In the genomic region with DNA sequence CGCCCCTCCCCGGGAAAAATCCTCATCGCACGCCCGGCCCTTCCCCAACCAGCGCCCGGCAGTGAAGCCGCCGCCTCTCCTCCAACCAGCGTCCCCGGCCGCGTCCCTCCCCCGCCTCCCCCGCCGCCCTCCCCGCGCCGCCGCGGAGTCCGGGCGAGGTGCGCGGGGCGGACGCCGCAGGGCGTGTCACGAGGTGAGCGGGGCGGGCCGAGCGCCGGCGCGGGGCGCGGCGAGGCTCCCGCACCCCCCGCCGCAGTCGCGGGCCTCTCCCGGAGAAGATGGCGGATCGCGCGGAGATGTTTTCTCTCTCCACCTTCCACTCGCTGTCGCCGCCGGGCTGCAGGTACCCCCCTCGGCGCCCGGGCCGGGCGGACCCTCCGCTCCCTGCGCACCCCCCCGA, we compare ENCODE assay signal across 8 cellular contexts. TPM values are rescaled to one million over a fixed set of nuclear protein-coding genes. Genes with fewer than 3 reads are reported as not detected.
A peak's percentile ranks its signal among the peaks of the same experiment; 100 is the strongest.
DNase-seq lines count a peak whose midpoint lies in the region; ATAC-seq, FAIRE-seq and TF ChIP-seq lines count a peak whose summit lies in the region.

TSS of gene MAPK8IP2 (plus strand) at position 253 of the 400 bp plus-strand sequence. CDS start at position 279, 26 bp downstream.

- peaks cover 44% of the 10 kb centered on the region for H3K27me3 Mint-ChIP-seq in activated CD4-positive, alpha-beta T cell treated with anti-CD3 and anti-CD28 coated beads, Interleukin-2, amount 10 ng/mL, durations not matched to agents 24 days and 14 days

- no peak for TF ChIP-seq CTCF in VCaP (conservative IDR thresholded peaks at IDR 0.05)
- no peak for TF ChIP-seq CTCF in heart left ventricle (IDR thresholded peaks at IDR 0.05)

- H3K9me3 ChIP-seq in heart left ventricle, result no peaks in the 10 kb centered on the region
- H3K9me3 ChIP-seq in small intestine (ENCODE audit: control insufficient read depth, low read depth), result no peaks in the 10 kb centered on the region

- peaks cover 17 to 71% (median 55%) of the 10 kb centered on the region in 9 donors for H3K27me3 ChIP-seq in heart left ventricle
- peaks cover 18 to 25% of the 10 kb centered on the region in 2 donors for H3K27me3 ChIP-seq in small intestine (ENCODE audit: control insufficient read depth in 2 of 2, insufficient read depth in 2 of 2, low read length in 2 of 2)

- H3K4me1 ChIP-seq in heart left ventricle, result peaks cover 0 to 26% (median 0%) of the 10 kb centered on the region in 12 donors
- no peaks in the 10 kb centered on the region for H3K4me1 ChIP-seq in small intestine (ENCODE audit: control insufficient read depth in 2 of 2, insufficient read depth in 1 of 2, low read depth in 1 of 2, low read length in 1 of 2)

- H3K9me3 Mint-ChIP-seq in activated CD4-positive, alpha-beta T cell treated with anti-CD3 and anti-CD28 coated beads, Interleukin-2, amount 10 ng/mL, durations not matched to agents 24 days and 14 days, result no peaks in the 10 kb centered on the region

- TF ChIP-seq POLR2A in heart left ventricle (IDR thresholded peaks at IDR 0.05), result no peak

- H3K4me1 Mint-ChIP-seq in activated CD4-positive, alpha-beta T cell treated with anti-CD3 and anti-CD28 coated beads, Interleukin-2, amount 10 ng/mL, durations not matched to agents 24 days and 14 days, result peaks cover 11% of the 10 kb centered on the region

- no peak for ATAC-seq in heart left ventricle

- peak within 1 kb of the TSS; percentile 75 for H3K4me3 Mint-ChIP-seq in activated CD4-positive, alpha-beta T cell treated with anti-CD3 and anti-CD28 coated beads, Interleukin-2, amount 10 ng/mL, durations not matched to agents 24 days and 14 days

- no peaks in the 10 kb centered on the region for H3K36me3 ChIP-seq in heart left ventricle
- no peaks in the 10 kb centered on the region for H3K36me3 ChIP-seq in small intestine (ENCODE audit: control insufficient read depth in 2 of 2, insufficient read depth in 2 of 2, low read length in 2 of 2)

- DNase-seq in activated CD4-positive, alpha-beta T cell treated with anti-CD3 and anti-CD28 coated beads, Interleukin-2, amount 10 ng/mL, durations not matched to agents 24 days and 14 days, result peak; percentile 73
- DNase-seq in activated CD4-positive, alpha-beta T cell treated with anti-CD3 and anti-CD28 coated beads, Interleukin-2, amount 50 U/mL, for 48 hours, result no peak
- no peak for DNase-seq in heart left ventricle
- peak; percentile 23 for DNase-seq in small intestine
- DNase-seq in HuH-7 (ENCODE audit: low spot score), result no peak
- no peak for DNase-seq in stimulated activated CD4-positive, alpha-beta T cell treated with anti-CD3 and anti-CD28 coated beads, Interleukin-1b, Interleukin-23, amount 100 ng/mL, for 48 hours
- DNase-seq in activated CD4-positive, alpha-beta T cell treated with anti-CD3 and anti-CD28 coated beads for 4 hours, result no peak

- no peak for FAIRE-seq in small intestine (lab: Jason Lieb, UNC)

- no peak within 1 kb of the TSS for H3K27ac Mint-ChIP-seq in activated CD4-positive, alpha-beta T cell treated with anti-CD3 and anti-CD28 coated beads, Interleukin-2, amount 10 ng/mL, durations not matched to agents 24 days and 14 days

- H3K4me3 ChIP-seq in heart left ventricle (peak within 1 kb of the TSS in 11 of 12 donors; percentile 11 to 55 (median 46)), small intestine (ENCODE audit: low read depth in 1 of 2, low read length in 2 of 2) (peak within 1 kb of the TSS; percentile 35 to 60)

- H3K27ac ChIP-seq in VCaP, result peak within 1 kb of the TSS; percentile 79
- no peak within 1 kb of the TSS for H3K27ac ChIP-seq in heart left ventricle
- H3K27ac ChIP-seq in small intestine (ENCODE audit: low read depth in 1 of 2, low read length in 1 of 2), result no peak within 1 kb of the TSS

- intact Hi-C loops in activated CD4-positive, alpha-beta T cell treated with anti-CD3 and anti-CD28 coated beads, Interleukin-2, amount 10 ng/mL, durations not matched to agents 24 days and 14 days (cut with micrococcal nuclease), result no loop called here
- intact Hi-C loops in heart left ventricle (cut with DNase I), result no loop called here

- H3K36me3 Mint-ChIP-seq in activated CD4-positive, alpha-beta T cell treated with anti-CD3 and anti-CD28 coated beads, Interleukin-2, amount 10 ng/mL, durations not matched to agents 24 days and 14 days (ENCODE audit: low read depth), result peaks cover 6% of the 10 kb centered on the region

- 0 to 1% (median 0%) methylated on average over 5 to 62 of the region's 62 CpGs; no CpG with 5 or more reads in 1 of the 4 donors for WGBS in heart left ventricle, 4 donors
- WGBS in small intestine, 3 donors, result 0 to 1% (median 0%) methylated on average over 7 to 62 of the region's 62 CpGs

RNA-seq across cellular contexts. Expression of gene MAPK8IP2, which starts in this region (rescaled TPM):
- total RNA-seq in activated CD4-positive, alpha-beta T cell treated with anti-CD3 and anti-CD28 coated beads, Interleukin-2, amount 10 ng/mL, durations not matched to agents 24 days and 14 days, result 0.19 TPM in 2 replicates
- total RNA-seq in heart left ventricle, result under 1 TPM; 0.09 to 0.79 (median 0.25) TPM
- polyA plus RNA-seq in heart left ventricle (under 1 TPM; 0.23 to 0.35 TPM), small intestine (1 to 10 TPM in 1 of 3 donors, under 1 TPM in 2; 0.22 to 3.5 (median 0.27) TPM)

Comparison
In these comparisons a context has a peak if more than half of its experiments do, and no peak if none do; other contexts are left out.
1. Peak in DNase-seq in activated CD4-positive, alpha-beta T cell treated with anti-CD3 and anti-CD28 coated beads, Interleukin-2, amount 10 ng/mL, durations not matched to agents 24 days and 14 days; RNA of the gene not detected or under 1 TPM.